Comparison of ENCODE assay signal across 30 cellular contexts in genomic region chr1:157011845-157012244, GRCh38.
"Had no signal": no experiment of that assay in that cellular context is flagged by ENCODE, and none has a peak within 500 bp of the region (broad histone marks: within the 10 kb centered on the region; RNA-seq: fewer than 3 reads in every experiment).

No MANE protein-coding gene starts in this region.

- H3K36me3 ChIP-seq: adrenal gland, ascending aorta, brain microvascular endothelial cell, breast epithelium, cardiac muscle cell had no signal

- H3K27ac ChIP-seq: adrenal gland, ascending aorta, body of pancreas, brain microvascular endothelial cell, breast epithelium, cardiac muscle cell had no signal

- FAIRE-seq: astrocyte, bronchial epithelial cell had no signal

- DNase-seq: activated effector memory CD4-positive, alpha-beta T cell treated with anti-CD3 and anti-CD28 coated beads, Interleukin-2, amount 50 U/mL, for 16 hours; activated effector memory CD4-positive, alpha-beta T cell treated with Interleukin-2 at 50 U/mL for 16 hours; activated gamma-delta T cell; activated gamma-delta T cell treated with Interleukin-2 at 50 U/mL for 16 hours; activated naive CD4-positive, alpha-beta T cell; activated naive CD4-positive, alpha-beta T cell treated with anti-CD3 and anti-CD28 coated beads for 36 hours; activated naive CD4-positive, alpha-beta T cell treated with anti-CD3 and anti-CD28 coated beads, Interleukin-2, amount 10 ng/mL, durations not matched to agents 7 days and 5 days; activated naive CD4-positive, alpha-beta T cell treated with anti-CD3 and anti-CD28 coated beads, Interleukin-2, amount 50 U/mL, for 16 hours; activated naive CD4-positive, alpha-beta T cell treated with Interleukin-2 at 50 U/mL for 16 hours; activated naive CD8-positive, alpha-beta T cell treated with anti-CD3 and anti-CD28 coated beads for 36 hours; activated naive CD8-positive, alpha-beta T cell treated with anti-CD3 and anti-CD28 coated beads, Interleukin-2, amount 10 ng/mL, durations not matched to agents 7 days and 5 days; activated naive CD8-positive, alpha-beta T cell treated with anti-CD3 and anti-CD28 coated beads, Interleukin-2, amount 50 U/mL, for 24 hours; activated T-cell treated with anti-CD3 and anti-CD28 coated beads, Interleukin-2, amount 50 U/mL, for 4 hours; activated T-cell treated with anti-CD3 and anti-CD28 coated beads, Interleukin-2, amount 50 U/mL, for 48 hours; activated T-cell treated with anti-CD3 and anti-CD28 coated beads, Interleukin-2, amount 50 U/mL, for 72 hours; adrenal gland; amniotic stem cell; amygdala; anterior cingulate cortex; aorta; body of pancreas; brain microvascular endothelial cell; caudate nucleus; central memory CD4-positive, alpha-beta T cell; cerebellar nuclear complex had no signal

- H3K9me3 ChIP-seq: adrenal gland, ascending aorta, body of pancreas, breast epithelium had no signal

- H3K4me3 ChIP-seq: adrenal gland, ascending aorta, body of pancreas, breast epithelium, cardiac muscle cell had no signal
